2 cellular contexts compared by ENCODE assay signal in genomic region chr14:20195911-20196310, GRCh38.
TF ChIP-seq lines count a peak whose summit lies in the region.

No MANE protein-coding gene starts in this region.

TF ChIP-seq in HepG2, 621 proteins besides CTCF, POLR2A, EP300 and RAD21:
- TF ChIP-seq KLF13 (CRISPR knock-in tag; IDR thresholded peaks at IDR 0.05) (no peak), STAG1 (CRISPR knock-in tag; IDR thresholded peaks at IDR 0.05) (peak; percentile 9; the same call in 1 of the 2 replicates)

TF ChIP-seq in Ishikawa, 13 proteins besides CTCF, POLR2A, EP300 and RAD21:
- no peak for TF ChIP-seq REST (IDR thresholded peaks at IDR 0.05; ENCODE audit: low read depth)
- TF ChIP-seq YY1 (IDR thresholded peaks at IDR 0.05; ENCODE audit: low read depth) = no peak
- no peak for TF ChIP-seq ZBTB7A (IDR thresholded peaks at IDR 0.05; ENCODE audit: low read depth)
- TF ChIP-seq TAF1 (IDR thresholded peaks at IDR 0.05; ENCODE audit: low read depth) = no peak
- TF ChIP-seq CREB1 (IDR thresholded peaks at IDR 0.05; ENCODE audit: low read depth) = no peak
- TF ChIP-seq CEBPB (IDR thresholded peaks at IDR 0.05) = no peak
- no peak for TF ChIP-seq USF1 (IDR thresholded peaks at IDR 0.05)
- TF ChIP-seq TCF12 (IDR thresholded peaks at IDR 0.05; ENCODE audit: low read depth) = no peak
- TF ChIP-seq MAX (IDR thresholded peaks at IDR 0.05) = no peak
- no peak for TF ChIP-seq NFIC (IDR thresholded peaks at IDR 0.05)
- TF ChIP-seq EGR1 (IDR thresholded peaks at IDR 0.05) = no peak
